ENCODE assay signal across 4 cellular contexts in genomic region chr3:12125772-12126171, GRCh38.
TF ChIP-seq lines count a peak whose summit lies in the region.

No MANE protein-coding gene starts in this region.

TF ChIP-seq in HepG2, 621 proteins besides CTCF, POLR2A, EP300 and RAD21:
- TF ChIP-seq ATF7 (IDR thresholded peaks at IDR 0.05) (peak; percentile 90), ATF7 (CRISPR knock-in tag; IDR thresholded peaks at IDR 0.05) (no peak), CREB1 (IDR thresholded peaks at IDR 0.05) (0 out of 2 replicates have a peak, but pooled peaks have one; percentile 37), CREB1 (CRISPR knock-in tag; IDR thresholded peaks at IDR 0.05) (no peak), TFAP4 (IDR thresholded peaks at IDR 0.05; ENCODE audit: borderline replicate concordance, low read depth) (no peak), HNRNPH1 (optimal IDR thresholded peaks at IDR 0.05; ENCODE audit: low read depth, low read length) (no peak)

TF ChIP-seq in HEK293, 187 proteins besides CTCF, POLR2A, EP300 and RAD21:
- TF ChIP-seq ZNF629 (tag by site-specific recombination; IDR thresholded peaks at IDR 0.05) (peak; percentile 50), ATF2 (tag by site-specific recombination; IDR thresholded peaks at IDR 0.05; ENCODE audit: low read depth) (peak; percentile 87), ZNF362 (tag by site-specific recombination; IDR thresholded peaks at IDR 0.05) (no peak)
TF ChIP-seq in HEK293: peak in this region for 2.

TF ChIP-seq in GM12878, 131 proteins besides CTCF, POLR2A, EP300 and RAD21:
- TF ChIP-seq KAT2A (conservative IDR thresholded peaks at IDR 0.05; ENCODE audit: control insufficient read depth, low read depth, low read length) = no peak
- TF ChIP-seq E2F4 (IDR thresholded peaks at IDR 0.05; ENCODE audit: low read depth, low read length) = no peak
- no peak for TF ChIP-seq HCFC1 (IDR thresholded peaks at IDR 0.05; ENCODE audit: low read length)
- peak; percentile 24; the same call in 1 of the 2 replicates for TF ChIP-seq ATF7 (IDR thresholded peaks at IDR 0.05; ENCODE audit: low read depth)

TF ChIP-seq in K562, 482 proteins besides CTCF, POLR2A, EP300 and RAD21:
- TF ChIP-seq ATF3 (IDR thresholded peaks at IDR 0.05) = peak; percentile 39; the same call in 1 of the 2 replicates
- no peak for TF ChIP-seq ATF3 (CRISPR knock-in tag; conservative IDR thresholded peaks at IDR 0.05)
- no peak for TF ChIP-seq MTF1 (CRISPR knock-in tag; IDR thresholded peaks at IDR 0.05; ENCODE audit: borderline replicate concordance)
